ENCODE assay signal across 11 cellular contexts in genomic region chr3:141114816-141115458, GRCh38.
DNase-seq lines count a peak whose midpoint lies in the region; ATAC-seq and TF ChIP-seq lines count a peak whose summit lies in the region.
"Had no signal": no experiment of that assay in that cellular context is flagged by ENCODE, and none has a peak within 500 bp of the region (broad histone marks: within the 10 kb centered on the region; RNA-seq: fewer than 3 reads in every experiment).

No MANE protein-coding gene starts in this region.

- H3K9me3 Mint-ChIP-seq in WTC11, result peaks cover 23% of the 10 kb centered on the region

- peak overlapping the region in 1 of 2 donors; percentile 18 for H3K27ac ChIP-seq in tibial artery

- H3K27me3 Mint-ChIP-seq in WTC11 (ENCODE audit: low read depth), result no peaks in the 10 kb centered on the region

- TF ChIP-seq CTCF in WTC11 (IDR thresholded peaks at IDR 0.05), result peak; percentile 36
- TF ChIP-seq CTCF in tibial artery (IDR thresholded peaks at IDR 0.05), result peak; percentile 9 to 22

- no peaks in the 10 kb centered on the region for H3K27me3 ChIP-seq in tibial artery

- peaks cover 0 to 40% (median 10%) of the 10 kb centered on the region in 4 donors for H3K4me1 ChIP-seq in tibial artery

- ATAC-seq in WTC11 (peak; percentile 99), HG02798 (IDR thresholded peaks at IDR 0.05; ENCODE audit: poor library complexity, unreplicated experiment) (no peak), GM21423 (IDR thresholded peaks at IDR 0.05; ENCODE audit: unreplicated experiment) (no peak)

- peaks cover 13% of the 10 kb centered on the region for H3K36me3 Mint-ChIP-seq in WTC11

- peak; percentile 68 for DNase-seq in DMS 273 (lab: John Stamatoyannopoulos, UW; ENCODE audit: unreplicated experiment)
- DNase-seq in DMS 273 treated with DMSO at 0.1 percent for 48 hours (lab: John Stamatoyannopoulos, UW), result no peak
- DNase-seq in WTC11 (ENCODE audit: low spot score), result peak; percentile 63
- DNase-seq in iPS-NIHi7 (ENCODE audit: extremely low spot score), result peak; percentile 78
- no peak for DNase-seq in tibial artery
- no peak for DNase-seq in activated effector memory CD4-positive, alpha-beta T cell treated with Interleukin-2 at 50 U/mL for 16 hours
- DNase-seq: 8988T; effector memory CD4-positive, alpha-beta T cell; NCI-H748 treated with DMSO at 0.1 percent for 48 hours had no signal

- no peak overlapping the region for H3K4me3 ChIP-seq in tibial artery

- no peak overlapping the region for H3K4me3 Mint-ChIP-seq in WTC11

- POLR2A ChIA-PET in WTC11 (lab: Charles Lee), result interaction anchor here (0.7 kb wide), 1 partner anchor 64 kb away, joined by 3 read pairs; the partner anchor contains the start of gene SPSB4

- CTCF ChIA-PET in WTC11 (lab: Charles Lee), result interaction anchor here (0.5 to 3.3 kb wide), 41 partner anchors 9 to 143 kb away, joined by 3 to 46 read pairs (median 5); partner anchors contain the start of genes PXYLP1 and SPSB4

- no peak overlapping the region; the same call in 1 of the 2 replicates for H3K27ac Mint-ChIP-seq in WTC11

- H3K36me3 ChIP-seq in tibial artery, result no peaks in the 10 kb centered on the region

- H3K4me1 Mint-ChIP-seq in WTC11, result peaks cover 4% of the 10 kb centered on the region; the same call in 1 of the 2 replicates

- intact Hi-C loops in tibial artery (cut with DNase I; ENCODE audit: low total_unique reads), result no loop called here

- no peaks in the 10 kb centered on the region for H3K9me3 ChIP-seq in tibial artery

TF ChIP-seq in WTC11, 78 proteins besides CTCF, POLR2A, EP300 and RAD21:
- TF ChIP-seq USF2 (CRISPR knock-in tag; IDR thresholded peaks at IDR 0.05), result peak; percentile 28; the same call in 1 of the 2 replicates
- no peak for TF ChIP-seq USF1 (CRISPR knock-in tag; IDR thresholded peaks at IDR 0.05)
- no peak for TF ChIP-seq STAT6 (CRISPR knock-in tag; conservative IDR thresholded peaks at IDR 0.05; ENCODE audit: low read depth)
- no peak for TF ChIP-seq GABPB1 (CRISPR knock-in tag; IDR thresholded peaks at IDR 0.05)
- no peak for TF ChIP-seq TEAD4 (CRISPR knock-in tag; IDR thresholded peaks at IDR 0.05)
- no peak for TF ChIP-seq ATF2 (CRISPR knock-in tag; IDR thresholded peaks at IDR 0.05; ENCODE audit: borderline replicate concordance, low read depth)
- TF ChIP-seq RORB (CRISPR knock-in tag; IDR thresholded peaks at IDR 0.05), result no peak

Comparison
In these comparisons a context has a peak if more than half of its experiments do, and no peak if none do; other contexts are left out.
1. DNase-seq: peak in DMS 273 (single experiment), WTC11 (single experiment) and iPS-NIHi7 (single experiment); none in DMS 273 treated with DMSO at 0.1 percent for 48 hours (single experiment), tibial artery (0 of 2) and activated effector memory CD4-positive, alpha-beta T cell treated with Interleukin-2 at 50 U/mL for 16 hours (single experiment).